ENCODE assay signal across 11 cellular contexts in genomic region chr5:139666551-139666950, GRCh38. TPM values are rescaled to one million over a fixed set of nuclear protein-coding genes. Genes with fewer than 3 reads are reported as not detected.
DNase-seq lines count a peak whose midpoint lies in the region; ATAC-seq, FAIRE-seq and TF ChIP-seq lines count a peak whose summit lies in the region.
"Had no signal": no experiment of that assay in that cellular context is flagged by ENCODE, and none has a peak within 500 bp of the region (broad histone marks: within the 10 kb centered on the region; RNA-seq: fewer than 3 reads in every experiment).

No MANE protein-coding gene starts in this region.

- FAIRE-seq in kidney (lab: Jason Lieb, UNC) = no peak

- H2AFZ ChIP-seq in SK-N-SH (ENCODE audit: low read depth) = no peak overlapping the region

- no peaks in the 10 kb centered on the region for H3K9me3 Mint-ChIP-seq in WTC11
- H3K9me3 Mint-ChIP-seq in stimulated activated naive B cell treated with anti-CD40 and anti-IgM and Interleukin-4, amounts not matched to agents 10 μg/mL and 1 μg/mL and 100 μg/mL, for 72 hours = no peaks in the 10 kb centered on the region

- H3K9ac ChIP-seq in SK-N-SH = no peak overlapping the region
- peak overlapping the region in 1 of 2 donors; percentile 74 for H3K9ac ChIP-seq in kidney (ENCODE audit: low read length in 2 of 2)

- 91% methylated on average over 4 of the region's 7 CpGs for WGBS in SK-N-SH (ENCODE audit: low lambda C conversion rate)

- POLR2A ChIA-PET in SK-N-SH (lab: Yijun Ruan, JAX) (interaction anchor here (0.8 to 5.3 kb wide), 5 partner anchors 11 to 44 kb away, joined by 3 to 34 read pairs (median 5); partner anchors contain the start of gene CXXC5), WTC11 (lab: Charles Lee) (interaction anchor here (1.4 kb wide), 1 partner anchor 19 kb away, joined by 6 read pairs; the partner anchor contains the start of gene CXXC5)

- H3K9me3 ChIP-seq in SK-N-SH = no peaks in the 10 kb centered on the region
- no peaks in the 10 kb centered on the region for H3K9me3 ChIP-seq in kidney (ENCODE audit: control insufficient read depth in 1 of 2, low read length in 2 of 2)
- H3K9me3 ChIP-seq in T-helper 17 cell (ENCODE audit: control insufficient read depth, low read length, poor library complexity, severe bottlenecking) = no peaks in the 10 kb centered on the region
- H3K9me3 ChIP-seq: neutrophil had no signal

- H3K36me3 Mint-ChIP-seq in WTC11 (no peaks in the 10 kb centered on the region; the same call in 1 of the 2 replicates), T-helper 17 cell (ENCODE audit: low read depth) (peaks cover 2% of the 10 kb centered on the region)
- H3K36me3 Mint-ChIP-seq in stimulated activated naive B cell treated with anti-CD40 and anti-IgM and Interleukin-4, amounts not matched to agents 10 μg/mL and 1 μg/mL and 100 μg/mL, for 72 hours = peaks cover 5 to 36% of the 10 kb centered on the region in 2 donors

- H3K36me3 ChIP-seq in SK-N-SH (replicated peaks in 1 of 2; ENCODE audit: control insufficient read depth in 1 of 2, insufficient read depth in 2 of 2, low read length in 1 of 2) (peaks cover 0 to 5% of the 10 kb centered on the region in 2 experiments), kidney (ENCODE audit: control insufficient read depth in 1 of 2, insufficient read depth in 2 of 2, low read length in 2 of 2) (peaks cover 0 to 5% of the 10 kb centered on the region in 2 donors)
- H3K36me3 ChIP-seq: neutrophil had no signal

- peaks cover 51% of the 10 kb centered on the region for H4K20me1 ChIP-seq in SK-N-SH (ENCODE audit: insufficient read depth)

- H3K4me3 Mint-ChIP-seq in WTC11 (no peak overlapping the region), T-helper 17 cell (no peak overlapping the region)
- H3K4me3 Mint-ChIP-seq in stimulated activated naive B cell treated with anti-CD40 and anti-IgM and Interleukin-4, amounts not matched to agents 10 μg/mL and 1 μg/mL and 100 μg/mL, for 72 hours = peak overlapping the region; percentile 83 to 93

- no peak overlapping the region for H3K4me3 ChIP-seq in SK-N-SH (ENCODE audit: low read depth in 2 of 2, low read length in 1 of 2)
- H3K4me3 ChIP-seq in kidney (ENCODE audit: low read length in 2 of 2) = no peak overlapping the region

- CTCF ChIA-PET in SK-N-SH (lab: Yijun Ruan, JAX) (interaction anchor here (0.7 to 20.6 kb wide), 7 partner anchors 17 to 101 kb away, joined by 3 to 204 read pairs (median 16); partner anchors contain the start of gene CXXC5), WTC11 (lab: Charles Lee) (interaction anchor here (0.9 to 2.9 kb wide), 8 partner anchors 12 to 121 kb away, joined by 3 to 17 read pairs (median 7); no protein-coding TSS in a partner anchor)

- no peaks in the 10 kb centered on the region for H3K27me3 ChIP-seq in SK-N-SH (ENCODE audit: insufficient read depth)

- H3K4me2 ChIP-seq in SK-N-SH = peak overlapping the region; percentile 91; the same call in 1 of the 2 replicates

- H3K27ac Mint-ChIP-seq in WTC11 (peak overlapping the region; percentile 94), T-helper 17 cell (no peak overlapping the region)
- H3K27ac Mint-ChIP-seq in stimulated activated naive B cell treated with anti-CD40 and anti-IgM and Interleukin-4, amounts not matched to agents 10 μg/mL and 1 μg/mL and 100 μg/mL, for 72 hours = peak overlapping the region; percentile 92

- peak overlapping the region; percentile 92 to 99 for H3K27ac ChIP-seq in SK-N-SH (ENCODE audit: low read depth in 2 of 2, low read length in 1 of 2)
- peak overlapping the region; percentile 77 to 93 for H3K27ac ChIP-seq in kidney (ENCODE audit: low read depth in 2 of 2, low read length in 2 of 2)
- H3K27ac ChIP-seq: neutrophil had no signal

- TF ChIP-seq RAD21 in SK-N-SH (IDR thresholded peaks at IDR 0.05; ENCODE audit: low read length) = no peak

- intact Hi-C loops in kidney (cut with DNase I) = no loop called here

- no peaks in the 10 kb centered on the region for H3K9me2 ChIP-seq in SK-N-SH

- TF ChIP-seq CTCF in SK-N-SH (IDR thresholded peaks at IDR 0.05) (no peak), WTC11 (IDR thresholded peaks at IDR 0.05) (no peak), kidney (IDR thresholded peaks at IDR 0.05; ENCODE audit: borderline replicate concordance, extremely low read depth, insufficient read depth) (no peak)

- TF ChIP-seq EP300 in SK-N-SH (IDR thresholded peaks at IDR 0.05; ENCODE audit: borderline replicate concordance in 1 of 2, low read depth in 1 of 2, low read length in 1 of 2) = no peak

- H3F3A ChIP-seq in SK-N-SH (replicated peaks; ENCODE audit: insufficient read depth) = peaks cover 31% of the 10 kb centered on the region

- peaks cover 72% of the 10 kb centered on the region for H3K4me1 Mint-ChIP-seq in WTC11
- H3K4me1 Mint-ChIP-seq in stimulated activated naive B cell treated with anti-CD40 and anti-IgM and Interleukin-4, amounts not matched to agents 10 μg/mL and 1 μg/mL and 100 μg/mL, for 72 hours = peaks cover 79 to 98% of the 10 kb centered on the region in 2 donors
- peaks cover 24% of the 10 kb centered on the region for H3K4me1 Mint-ChIP-seq in T-helper 17 cell

- H3K79me2 ChIP-seq in SK-N-SH (ENCODE audit: insufficient read depth) = peaks cover 99% of the 10 kb centered on the region

- H3K4me1 ChIP-seq in SK-N-SH (ENCODE audit: control insufficient read depth in 1 of 2, insufficient read depth in 2 of 2, low read depth in 1 of 2, low read length in 1 of 2) (peaks cover 71 to 98% of the 10 kb centered on the region in 2 experiments), kidney (ENCODE audit: control insufficient read depth in 1 of 2, insufficient read depth in 1 of 2, low read depth in 1 of 2, low read length in 2 of 2) (peaks cover 85 to 89% of the 10 kb centered on the region in 2 donors)

- ATAC-seq in SK-N-SH treated with all-trans-retinoic acid at 6 μM for 48 hours (no peak), WTC11 (no peak), T-helper 17 cell (no peak)
- ATAC-seq in stimulated activated naive B cell treated with anti-CD40 and anti-IgM and Interleukin-4, amounts not matched to agents 10 μg/mL and 1 μg/mL and 100 μg/mL, for 72 hours (replicated peaks) = no peak

- H3K27me3 Mint-ChIP-seq in WTC11 (ENCODE audit: low read depth) (no peaks in the 10 kb centered on the region), T-helper 17 cell (no peaks in the 10 kb centered on the region)
- H3K27me3 Mint-ChIP-seq in stimulated activated naive B cell treated with anti-CD40 and anti-IgM and Interleukin-4, amounts not matched to agents 10 μg/mL and 1 μg/mL and 100 μg/mL, for 72 hours = no peaks in the 10 kb centered on the region

- DNase-seq in SK-N-SH (no peak), WTC11 (ENCODE audit: low spot score) (no peak), kidney (no peak), T-helper 17 cell (no peak), cerebellum (ENCODE audit: low spot score) (no peak), activated gamma-delta T cell treated with Interleukin-2 at 50 U/mL for 16 hours (no peak)
- DNase-seq in stimulated activated naive B cell treated with anti-CD40 and anti-IgM and Interleukin-4, amounts not matched to agents 10 μg/mL and 1 μg/mL and 100 μg/mL, for 72 hours = no peak
- DNase-seq: effector memory CD4-positive, alpha-beta T cell; GOT3 had no signal

TF ChIP-seq in SK-N-SH, 30 proteins besides CTCF, POLR2A, EP300 and RAD21 (continues in another document):
- TF ChIP-seq JUND (IDR thresholded peaks at IDR 0.05) = no peak
- no peak for TF ChIP-seq TEAD4 (IDR thresholded peaks at IDR 0.05; ENCODE audit: borderline replicate concordance, insufficient read depth)
- no peak for TF ChIP-seq SMC3 (IDR thresholded peaks at IDR 0.05; ENCODE audit: low read depth, low read length)
- no peak for TF ChIP-seq USF1 (IDR thresholded peaks at IDR 0.05; ENCODE audit: borderline replicate concordance, low read depth)

TF ChIP-seq in SK-N-SH treated with all-trans-retinoic acid at 6 μM for 48 hours, 23 proteins besides CTCF, POLR2A, EP300 and RAD21 (continues in another document):
- TF ChIP-seq ZNF565 (CRISPR knock-in tag; conservative IDR thresholded peaks at IDR 0.05; ENCODE audit: low read depth) (no peak), OSR1 (CRISPR knock-in tag; IDR thresholded peaks at IDR 0.05) (no peak), CREB5 (CRISPR knock-in tag; IDR thresholded peaks at IDR 0.05; ENCODE audit: low read depth) (no peak), PPARA (CRISPR knock-in tag; IDR thresholded peaks at IDR 0.05; ENCODE audit: borderline replicate concordance) (no peak), GLIS3 (CRISPR knock-in tag; IDR thresholded peaks at IDR 0.05) (no peak)

TF ChIP-seq in WTC11, 78 proteins besides CTCF, POLR2A, EP300 and RAD21 (continues in another document):
- TF ChIP-seq USF1 (CRISPR knock-in tag; IDR thresholded peaks at IDR 0.05) = no peak
- no peak for TF ChIP-seq RELA (CRISPR knock-in tag; IDR thresholded peaks at IDR 0.05; ENCODE audit: borderline replicate concordance)
- TF ChIP-seq NFYB (CRISPR knock-in tag; conservative IDR thresholded peaks at IDR 0.05; ENCODE audit: low read depth) = no peak
- TF ChIP-seq KAT7 (CRISPR knock-in tag; IDR thresholded peaks at IDR 0.05; ENCODE audit: borderline replicate concordance) = no peak
- no peak for TF ChIP-seq IRF1 (CRISPR knock-in tag; IDR thresholded peaks at IDR 0.05)

RNA-seq across cellular contexts. Expression of gene CXXC5, which starts 18.4 kb away (rescaled TPM):
- polyA plus RNA-seq in SK-N-SH (2012; rRNA removed) (47.4 and 52.9 TPM in 2 replicates), kidney (ENCODE audit: insufficient read depth, low read depth, low replicate concordance) (116 TPM)
- polyA plus RNA-seq in SK-N-SH (2012; cell fraction: cytosol; rRNA removed) = 32.6 and 46.5 TPM in 2 replicates
- polyA plus RNA-seq in SK-N-SH (2012; cell fraction: nucleus; rRNA removed) = 35.1 and 38.6 TPM in 2 replicates
- total RNA-seq in WTC11 (2021) (77.5 to 97.2 TPM (median 78.0 TPM) in 3 replicates), kidney (122 TPM), T-helper 17 cell (1 to 10 TPM; 3.2 to 4.3 TPM), cerebellum (76.6 TPM)

Comparison
In these comparisons a context has a peak if more than half of its experiments do, and no peak if none do; other contexts are left out.
1. H3K4me3 Mint-ChIP-seq: peak in stimulated activated naive B cell treated with anti-CD40 and anti-IgM and Interleukin-4, amounts not matched to agents 10 μg/mL and 1 μg/mL and 100 μg/mL, for 72 hours (2 of 2); none in WTC11 (single experiment) and T-helper 17 cell (single experiment).
2. RNA of gene CXXC5, which starts 18.4 kb away (total RNA-seq): 122 TPM in kidney (single experiment), 77.5 to 97.2 TPM in WTC11 and 76.6 TPM in cerebellum (single experiment); 3.2 to 4.3 TPM in T-helper 17 cell; every median in the first group is over 10 times any median in the second.